ENCODE assay signal across 8 cellular contexts in genomic region chr4:85474818-85475630, GRCh38. TPM values are rescaled to one million over a fixed set of nuclear protein-coding genes. Genes with fewer than 3 reads are reported as not detected.
DNase-seq lines count a peak whose midpoint lies in the region; ATAC-seq and TF ChIP-seq lines count a peak whose summit lies in the region.

TSS of gene ARHGAP24 (plus strand) at chr4:85475150.

- no peaks in the 10 kb centered on the region for H3K36me3 ChIP-seq in Caco-2 (ENCODE audit: control insufficient read depth, insufficient read depth, low read length)

- H3K27me3 ChIP-seq in Caco-2 (replicated peaks; ENCODE audit: control insufficient read depth, insufficient read depth, low read length) = no peaks in the 10 kb centered on the region

- H3K9me3 Mint-ChIP-seq in Caco-2 (ENCODE audit: unreplicated experiment) = no peaks in the 10 kb centered on the region
- no peaks in the 10 kb centered on the region for H3K9me3 Mint-ChIP-seq in activated naive CD8-positive, alpha-beta T cell (ENCODE audit: low read depth)

- peak; percentile 86 to 89 for DNase-seq in Caco-2
- peak; percentile 96 for DNase-seq in NCI-H510A (lab: John Stamatoyannopoulos, UW)
- DNase-seq in head of caudate nucleus = peak; percentile 18 to 79 (median 56)
- DNase-seq in nucleus accumbens (lab: John Stamatoyannopoulos, UW) = peak in 46 of 56 donors; percentile 2 to 67 (median 23)
- DNase-seq in cerebellar cortex (ENCODE audit: low spot score) = no peak

- no peaks in the 10 kb centered on the region for H3K4me1 Mint-ChIP-seq in Caco-2 (ENCODE audit: low read depth, unreplicated experiment)
- H3K4me1 Mint-ChIP-seq in activated naive CD8-positive, alpha-beta T cell (ENCODE audit: low read depth) = peaks cover 2% of the 10 kb centered on the region

- H3K4me3 Mint-ChIP-seq in Caco-2 (ENCODE audit: unreplicated experiment) = peak within 1 kb of the TSS; percentile 83
- H3K4me3 Mint-ChIP-seq in activated naive CD8-positive, alpha-beta T cell = peak within 1 kb of the TSS; percentile 47

- H3K4me3 ChIP-seq in Caco-2 (ENCODE audit: low read depth, low read length) = peak within 1 kb of the TSS; percentile 45

- H3K9me3 ChIP-seq in Caco-2 = no peaks in the 10 kb centered on the region

- CTCF ChIA-PET in Caco-2 (lab: Charles Lee) = interaction anchor here (1.1 to 1.5 kb wide), 5 partner anchors 15 to 321 kb away, joined by 3 to 8 read pairs (median 4); no protein-coding TSS in a partner anchor

- peak; percentile 86 for ATAC-seq in GM19324 (IDR thresholded peaks at IDR 0.05; ENCODE audit: low FRiP score, unreplicated experiment)
- ATAC-seq in HG03280 (IDR thresholded peaks at IDR 0.05; ENCODE audit: unreplicated experiment) = peak; percentile 90

- BruUV-seq in Caco-2 (replicated peaks; lab: Mats Ljungman, UMichigan) = no TSS peak

- no peaks in the 10 kb centered on the region for H3K36me3 Mint-ChIP-seq in Caco-2 (ENCODE audit: insufficient read depth, unreplicated experiment)
- H3K36me3 Mint-ChIP-seq in activated naive CD8-positive, alpha-beta T cell = no peaks in the 10 kb centered on the region

- no peak for TF ChIP-seq CTCF in Caco-2 (IDR thresholded peaks at IDR 0.05; ENCODE audit: insufficient read depth in 1 of 2, low read depth in 1 of 2, low read length in 1 of 2, severe bottlenecking in 1 of 2, unreplicated experiment in 1 of 2)

- intact Hi-C loops in Caco-2 (cut with micrococcal nuclease; ENCODE audit: unreplicated experiment) (loop anchor here (1.0 to 2.0 kb wide), 3 partner anchors 16 to 56 kb away; no protein-coding TSS in a partner anchor), head of caudate nucleus (cut with DNase I) (no loop called here)

- H3K4me1 ChIP-seq in Caco-2 = peaks cover 5% of the 10 kb centered on the region; the same call in 1 of the 2 replicates

- peaks cover 5% of the 10 kb centered on the region for H3K27me3 Mint-ChIP-seq in Caco-2 (ENCODE audit: insufficient read depth, unreplicated experiment)
- H3K27me3 Mint-ChIP-seq in activated naive CD8-positive, alpha-beta T cell = peaks cover 20% of the 10 kb centered on the region

- peak within 1 kb of the TSS; percentile 73 for H3K27ac Mint-ChIP-seq in Caco-2 (ENCODE audit: unreplicated experiment)
- no peak within 1 kb of the TSS for H3K27ac Mint-ChIP-seq in activated naive CD8-positive, alpha-beta T cell

- POLR2A ChIA-PET in Caco-2 (lab: Charles Lee) = interaction anchor here (0.6 kb wide), 1 partner anchor 54 kb away, joined by 3 read pairs; no protein-coding TSS in a partner anchor

RNA-seq across cellular contexts. Expression of gene ARHGAP24, which starts in this region (rescaled TPM):
- total RNA-seq in Caco-2 (2022) = 2.5 and 2.8 TPM in 2 replicates
